30 cellular contexts compared by ENCODE assay signal in the genomic region with DNA sequence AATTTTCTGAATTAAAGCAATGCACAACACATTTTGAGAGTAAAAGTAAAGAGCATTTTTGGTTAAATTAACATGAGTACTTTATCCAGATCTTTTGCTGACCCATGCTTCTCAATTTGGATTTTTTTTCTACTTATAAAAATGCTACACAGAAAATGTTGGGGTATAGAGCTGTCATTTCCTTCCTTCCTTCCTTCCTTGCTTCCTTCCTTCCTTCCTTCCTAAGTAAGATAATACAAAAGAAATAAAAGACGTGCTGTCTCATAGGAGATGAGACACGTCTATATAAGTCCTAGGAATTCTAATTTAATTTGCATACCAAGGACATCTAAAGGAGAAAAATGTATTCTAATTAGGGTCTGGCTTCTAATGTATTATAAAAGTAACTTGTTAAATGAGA. TPM values are rescaled to one million over a fixed set of nuclear protein-coding genes. Genes with fewer than 3 reads are reported as not detected.
"Had no signal": no experiment of that assay in that cellular context is flagged by ENCODE, and none has a peak within 500 bp of the region (broad histone marks: within the 10 kb centered on the region; RNA-seq: fewer than 3 reads in every experiment).

No MANE protein-coding gene starts in this region.

- H3K36me3 Mint-ChIP-seq: activated naive CD4-positive, alpha-beta T cell treated with anti-CD3 and anti-CD28 coated beads, Interleukin-2, amount 10 ng/mL, durations not matched to agents 7 days and 5 days; activated naive CD4-positive, alpha-beta T cell treated with anti-CD3 and anti-CD28 coated beads, Interleukin-2, amount 50 U/mL, for 72 hours; activated naive CD8-positive, alpha-beta T cell treated with anti-CD3 and anti-CD28 coated beads, Interleukin-2, amount 10 ng/mL, durations not matched to agents 7 days and 5 days; brain had no signal

- ATAC-seq: activated naive CD4-positive, alpha-beta T cell treated with anti-CD3 and anti-CD28 coated beads, Interleukin-2, amount 50 U/mL, for 72 hours; activated T-cell treated with anti-CD3 and anti-CD28 coated beads, Interleukin-2, amount 50 U/mL, for 72 hours; gastroesophageal sphincter; heart right ventricle had no signal

- H3K4me3 ChIP-seq: ascending aorta, breast epithelium, cardiac muscle cell, colonic mucosa, esophagus squamous epithelium, gastroesophageal sphincter, heart right ventricle had no signal

- H3K4me3 Mint-ChIP-seq: activated CD4-positive, alpha-beta memory T cell treated with anti-CD3 and anti-CD28 coated beads, Interleukin-2, amount 10 ng/mL, durations not matched to agents 7 days and 5 days; activated CD4-positive, alpha-beta T cell treated with anti-CD3 and anti-CD28 coated beads, Interleukin-2, amount 10 ng/mL, durations not matched to agents 7 days and 5 days; activated naive CD4-positive, alpha-beta T cell treated with anti-CD3 and anti-CD28 coated beads, Interleukin-2, amount 10 ng/mL, durations not matched to agents 7 days and 5 days; activated naive CD8-positive, alpha-beta T cell treated with anti-CD3 and anti-CD28 coated beads, Interleukin-2, amount 10 ng/mL, durations not matched to agents 7 days and 5 days; activated T-cell treated with anti-CD3 and anti-CD28 coated beads, Interleukin-2, amount 50 U/mL, for 24 hours; activated T-cell treated with anti-CD3 and anti-CD28 coated beads, Interleukin-2, amount 50 U/mL, for 72 hours; brain had no signal

- H3K9me3 ChIP-seq: ascending aorta, breast epithelium, colonic mucosa, esophagus squamous epithelium, gastroesophageal sphincter had no signal

- H3K4me1 ChIP-seq: breast epithelium, colonic mucosa, esophagus squamous epithelium had no signal

- H3K27ac Mint-ChIP-seq: activated CD4-positive, alpha-beta memory T cell treated with anti-CD3 and anti-CD28 coated beads, Interleukin-2, amount 10 ng/mL, durations not matched to agents 7 days and 5 days; activated CD4-positive, alpha-beta T cell treated with anti-CD3 and anti-CD28 coated beads, Interleukin-2, amount 10 ng/mL, durations not matched to agents 7 days and 5 days; activated naive CD4-positive, alpha-beta T cell treated with anti-CD3 and anti-CD28 coated beads, Interleukin-2, amount 10 ng/mL, durations not matched to agents 7 days and 5 days; activated naive CD4-positive, alpha-beta T cell treated with anti-CD3 and anti-CD28 coated beads, Interleukin-2, amount 50 U/mL, for 72 hours; activated naive CD8-positive, alpha-beta T cell treated with anti-CD3 and anti-CD28 coated beads, Interleukin-2, amount 10 ng/mL, durations not matched to agents 7 days and 5 days; activated T-cell treated with anti-CD3 and anti-CD28 coated beads, Interleukin-2, amount 50 U/mL, for 24 hours; activated T-cell treated with anti-CD3 and anti-CD28 coated beads, Interleukin-2, amount 50 U/mL, for 72 hours; brain had no signal

- H3K4me1 Mint-ChIP-seq: activated CD4-positive, alpha-beta memory T cell treated with anti-CD3 and anti-CD28 coated beads, Interleukin-2, amount 10 ng/mL, durations not matched to agents 7 days and 5 days; activated CD4-positive, alpha-beta T cell treated with anti-CD3 and anti-CD28 coated beads, Interleukin-2, amount 10 ng/mL, durations not matched to agents 7 days and 5 days; activated naive CD4-positive, alpha-beta T cell treated with anti-CD3 and anti-CD28 coated beads, Interleukin-2, amount 10 ng/mL, durations not matched to agents 7 days and 5 days; activated naive CD8-positive, alpha-beta T cell treated with anti-CD3 and anti-CD28 coated beads, Interleukin-2, amount 10 ng/mL, durations not matched to agents 7 days and 5 days; brain had no signal

- DNase-seq: activated CD4-positive, alpha-beta memory T cell treated with anti-CD3 and anti-CD28 coated beads, Interleukin-2, amount 10 ng/mL, durations not matched to agents 7 days and 5 days; activated CD4-positive, alpha-beta T cell treated with anti-CD3 and anti-CD28 coated beads for 1 hour; activated CD4-positive, alpha-beta T cell treated with anti-CD3 and anti-CD28 coated beads for 4 hours; activated CD4-positive, alpha-beta T cell treated with anti-CD3 and anti-CD28 coated beads, Interleukin-2, amount 10 ng/mL, durations not matched to agents 7 days and 5 days; activated CD4-positive, alpha-beta T cell treated with anti-CD3 and anti-CD28 coated beads, Interleukin-2, amount 50 U/mL, for 4 hours; activated CD8-positive, alpha-beta memory T cell treated with anti-CD3 and anti-CD28 coated beads, Interleukin-2, amount 50 U/mL, for 48 hours; activated gamma-delta T cell; activated naive CD4-positive, alpha-beta T cell; activated naive CD4-positive, alpha-beta T cell treated with anti-CD3 and anti-CD28 coated beads, Interleukin-2, amount 10 ng/mL, durations not matched to agents 7 days and 5 days; activated naive CD8-positive, alpha-beta T cell treated with anti-CD3 and anti-CD28 coated beads, Interleukin-2, amount 10 ng/mL, durations not matched to agents 7 days and 5 days; activated T-cell treated with anti-CD3 and anti-CD28 coated beads for 4 hours; activated T-cell treated with anti-CD3 and anti-CD28 coated beads, Interleukin-2, amount 50 U/mL, for 24 hours; activated T-cell treated with anti-CD3 and anti-CD28 coated beads, Interleukin-2, amount 50 U/mL, for 72 hours; central memory CD4-positive, alpha-beta T cell; cerebellar nuclear complex; colonic mucosa; effector CD8-positive, alpha-beta T cell; esophagus squamous epithelium; foreskin melanocyte; heart right ventricle; T-helper 2 cell had no signal

- H3K9me3 Mint-ChIP-seq: activated CD4-positive, alpha-beta memory T cell treated with anti-CD3 and anti-CD28 coated beads, Interleukin-2, amount 10 ng/mL, durations not matched to agents 7 days and 5 days; activated CD4-positive, alpha-beta T cell treated with anti-CD3 and anti-CD28 coated beads, Interleukin-2, amount 10 ng/mL, durations not matched to agents 7 days and 5 days; activated naive CD4-positive, alpha-beta T cell treated with anti-CD3 and anti-CD28 coated beads, Interleukin-2, amount 10 ng/mL, durations not matched to agents 7 days and 5 days; activated naive CD4-positive, alpha-beta T cell treated with anti-CD3 and anti-CD28 coated beads, Interleukin-2, amount 50 U/mL, for 72 hours; activated naive CD8-positive, alpha-beta T cell treated with anti-CD3 and anti-CD28 coated beads, Interleukin-2, amount 10 ng/mL, durations not matched to agents 7 days and 5 days; activated T-cell treated with anti-CD3 and anti-CD28 coated beads, Interleukin-2, amount 50 U/mL, for 24 hours; activated T-cell treated with anti-CD3 and anti-CD28 coated beads, Interleukin-2, amount 50 U/mL, for 72 hours had no signal

- H3K27ac ChIP-seq: ascending aorta, breast epithelium, cardiac muscle cell, colonic mucosa, epithelial cell of prostate, esophagus squamous epithelium, gastroesophageal sphincter, heart right ventricle had no signal

- H3K36me3 ChIP-seq: ascending aorta, breast epithelium, cardiac muscle cell, colonic mucosa, esophagus squamous epithelium, gastroesophageal sphincter, heart right ventricle had no signal

- FAIRE-seq: endometrium, endothelial cell of umbilical vein had no signal

- H3K27me3 ChIP-seq: ascending aorta, breast epithelium, cardiac muscle cell, colonic mucosa, esophagus squamous epithelium, gastroesophageal sphincter, heart right ventricle had no signal

RNA-seq across cellular contexts. Expression of gene CAV2, which starts 31.0 kb away (rescaled TPM):
- total RNA-seq: activated CD4-positive, alpha-beta memory T cell treated with anti-CD3 and anti-CD28 coated beads, Interleukin-2, amount 10 ng/mL, durations not matched to agents 7 days and 5 days; activated CD4-positive, alpha-beta T cell treated with anti-CD3 and anti-CD28 coated beads, Interleukin-2, amount 10 ng/mL, durations not matched to agents 7 days and 5 days; activated naive CD8-positive, alpha-beta T cell treated with anti-CD3 and anti-CD28 coated beads, Interleukin-2, amount 10 ng/mL, durations not matched to agents 7 days and 5 days; activated T-cell treated with anti-CD3 and anti-CD28 coated beads, Interleukin-2, amount 50 U/mL, for 72 hours had no signal

RNA-seq across cellular contexts. Expression of gene CAV1, which starts 56.3 kb away (rescaled TPM):
- total RNA-seq: activated CD4-positive, alpha-beta T cell treated with anti-CD3 and anti-CD28 coated beads, Interleukin-2, amount 10 ng/mL, durations not matched to agents 7 days and 5 days; activated naive CD4-positive, alpha-beta T cell treated with anti-CD3 and anti-CD28 coated beads, Interleukin-2, amount 50 U/mL, for 72 hours had no signal
